In the genomic region with DNA sequence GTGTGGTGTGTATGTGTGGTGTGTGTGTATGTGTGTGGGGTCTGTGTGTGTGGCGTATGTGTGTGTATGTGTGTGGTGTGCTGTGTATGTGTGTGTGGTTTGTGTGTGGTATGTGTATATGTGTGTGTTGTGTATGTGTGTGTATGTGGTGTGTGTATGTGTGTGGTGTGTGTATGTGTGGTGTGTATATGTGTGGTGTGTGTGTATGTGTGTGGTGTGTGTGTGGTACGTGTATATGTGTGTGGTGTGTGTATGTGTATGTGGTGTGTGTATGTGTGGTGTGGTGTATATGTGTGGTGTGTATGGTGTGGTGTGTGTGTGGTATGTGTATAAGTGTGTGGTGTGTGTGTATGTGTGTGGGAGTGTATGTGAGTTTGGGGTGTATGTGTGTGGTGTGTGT, we compare ENCODE assay signal across 2 cellular contexts.
TF ChIP-seq lines count a peak whose summit lies in the region.

No MANE protein-coding gene starts in this region.

TF ChIP-seq in IMR-90, 13 proteins besides CTCF, POLR2A, EP300 and RAD21:
- TF ChIP-seq RCOR1 (IDR thresholded peaks at IDR 0.05; ENCODE audit: insufficient replicate concordance, low read length) (no peak), NFE2L2 (IDR thresholded peaks at IDR 0.05; ENCODE audit: low read depth, low read length) (no peak), RFX5 (IDR thresholded peaks at IDR 0.05; ENCODE audit: low read depth, low read length) (no peak), FOS (IDR thresholded peaks at IDR 0.05; ENCODE audit: low read depth, low read length) (no peak), CHD1 (IDR thresholded peaks at IDR 0.05; ENCODE audit: low read depth, low read length) (no peak)
- TF ChIP-seq, protein P1, sequence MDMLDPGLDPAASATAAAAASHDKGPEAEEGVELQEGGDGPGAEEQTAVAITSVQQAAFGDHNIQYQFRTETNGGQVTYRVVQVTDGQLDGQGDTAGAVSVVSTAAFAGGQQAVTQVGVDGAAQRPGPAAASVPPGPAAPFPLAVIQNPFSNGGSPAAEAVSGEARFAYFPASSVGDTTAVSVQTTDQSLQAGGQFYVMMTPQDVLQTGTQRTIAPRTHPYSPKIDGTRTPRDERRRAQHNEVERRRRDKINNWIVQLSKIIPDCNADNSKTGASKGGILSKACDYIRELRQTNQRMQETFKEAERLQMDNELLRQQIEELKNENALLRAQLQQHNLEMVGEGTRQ (IDR thresholded peaks at IDR 0.05; ENCODE audit: low read depth, low read length) = no peak

TF ChIP-seq in H1, 55 proteins besides CTCF, POLR2A, EP300 and RAD21:
- TF ChIP-seq JUND (IDR thresholded peaks at IDR 0.05; ENCODE audit: low read length) (no peak), CTBP2 (IDR thresholded peaks at IDR 0.05; ENCODE audit: borderline replicate concordance, insufficient read depth, insufficient read length, low read length) (no peak), KDM4A (IDR thresholded peaks at IDR 0.05; ENCODE audit: low read depth, low read length, severe bottlenecking) (no peak), NANOG (IDR thresholded peaks at IDR 0.05; ENCODE audit: insufficient read depth, low read depth, low read length, poor library complexity, severe bottlenecking) (no peak), POLR2AphosphoS5 (IDR thresholded peaks at IDR 0.05; ENCODE audit: low read depth, low read length) (no peak), CBX5 (IDR thresholded peaks at IDR 0.05; ENCODE audit: low read depth, low read length) (no peak), SAP30 (IDR thresholded peaks at IDR 0.05; ENCODE audit: insufficient read depth, insufficient replicate concordance, low read length) (no peak), TBP (IDR thresholded peaks at IDR 0.05; ENCODE audit: low read depth, low read length) (no peak), JUN (IDR thresholded peaks at IDR 0.05; ENCODE audit: low read depth, low read length) (no peak), TAF7 (optimal IDR thresholded peaks at IDR 0.05; ENCODE audit: borderline replicate concordance, low read depth, low read length) (no peak), RNF2 (IDR thresholded peaks at IDR 0.05; ENCODE audit: borderline replicate concordance, low read depth, low read length, missing control alignments, poor library complexity, severe bottlenecking) (no peak), RFX5 (IDR thresholded peaks at IDR 0.05; ENCODE audit: borderline replicate concordance, low read depth, low read length) (no peak), GTF2F1 (IDR thresholded peaks at IDR 0.05; ENCODE audit: borderline replicate concordance, low read depth, low read length) (no peak), CEBPB (IDR thresholded peaks at IDR 0.05; ENCODE audit: low read depth, low read length) (no peak), RXRA (IDR thresholded peaks at IDR 0.05; ENCODE audit: insufficient read depth, low read depth, low read length) (no peak), SRF (IDR thresholded peaks at IDR 0.05; ENCODE audit: low read depth, low read length) (no peak), NRF1 (IDR thresholded peaks at IDR 0.05; ENCODE audit: low read depth, low read length) (no peak)
- TF ChIP-seq, protein P2, sequence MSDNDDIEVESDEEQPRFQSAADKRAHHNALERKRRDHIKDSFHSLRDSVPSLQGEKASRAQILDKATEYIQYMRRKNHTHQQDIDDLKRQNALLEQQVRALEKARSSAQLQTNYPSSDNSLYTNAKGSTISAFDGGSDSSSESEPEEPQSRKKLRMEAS (IDR thresholded peaks at IDR 0.05) = no peak
- TF ChIP-seq, protein P1 (IDR thresholded peaks at IDR 0.05; ENCODE audit: low read length) = no peak
- TF ChIP-seq, protein P3, sequence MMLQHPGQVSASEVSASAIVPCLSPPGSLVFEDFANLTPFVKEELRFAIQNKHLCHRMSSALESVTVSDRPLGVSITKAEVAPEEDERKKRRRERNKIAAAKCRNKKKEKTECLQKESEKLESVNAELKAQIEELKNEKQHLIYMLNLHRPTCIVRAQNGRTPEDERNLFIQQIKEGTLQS (IDR thresholded peaks at IDR 0.05; ENCODE audit: insufficient read depth, low read depth, low read length) = no peak
TF ChIP-seq in H1: peak in this region for 0.
